2 cellular contexts compared by ENCODE assay signal in the genomic region with DNA sequence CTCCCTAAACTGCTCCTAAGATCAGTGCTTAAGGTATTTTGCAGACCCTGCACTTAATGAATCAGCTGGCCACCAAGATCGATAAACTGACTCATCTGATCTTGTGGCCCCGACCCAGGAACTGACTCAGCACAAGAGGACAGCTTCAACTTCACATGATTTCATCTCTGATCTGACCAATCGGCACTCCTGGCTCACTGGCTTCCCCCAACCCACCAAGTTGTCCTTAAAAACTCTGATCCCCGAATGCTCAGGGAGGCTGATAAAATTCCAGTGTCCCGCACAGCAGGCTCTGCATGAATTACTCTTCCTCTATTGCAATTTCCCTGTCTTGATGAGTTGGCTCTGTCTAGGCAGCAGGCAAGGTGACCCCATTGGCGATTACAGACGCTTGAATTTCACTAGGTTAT.
TF ChIP-seq lines count a peak whose summit lies in the region.

No MANE protein-coding gene starts in this region.

TF ChIP-seq in HCT116, 20 proteins besides CTCF, POLR2A, EP300 and RAD21:
- no peak for TF ChIP-seq SIN3A (IDR thresholded peaks at IDR 0.05; ENCODE audit: low read depth)
- no peak for TF ChIP-seq ELF1 (IDR thresholded peaks at IDR 0.05; ENCODE audit: borderline replicate concordance, low read depth)
- TF ChIP-seq, protein P1, sequence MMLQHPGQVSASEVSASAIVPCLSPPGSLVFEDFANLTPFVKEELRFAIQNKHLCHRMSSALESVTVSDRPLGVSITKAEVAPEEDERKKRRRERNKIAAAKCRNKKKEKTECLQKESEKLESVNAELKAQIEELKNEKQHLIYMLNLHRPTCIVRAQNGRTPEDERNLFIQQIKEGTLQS (IDR thresholded peaks at IDR 0.05) = no peak
- TF ChIP-seq SRF (IDR thresholded peaks at IDR 0.05; ENCODE audit: low read depth) = no peak
- TF ChIP-seq MAX (IDR thresholded peaks at IDR 0.05) = no peak
- peak; percentile 91 for TF ChIP-seq JUND (IDR thresholded peaks at IDR 0.05)
- TF ChIP-seq CBX3 (IDR thresholded peaks at IDR 0.05; ENCODE audit: low read depth) = no peak
- no peak for TF ChIP-seq TCF7L2 (IDR thresholded peaks at IDR 0.05; ENCODE audit: borderline replicate concordance, extremely low read depth, insufficient read depth, insufficient read length)
- TF ChIP-seq POLR2AphosphoS5 (IDR thresholded peaks at IDR 0.05; ENCODE audit: low read depth, low read length) = 0 out of 2 replicates have a peak, but pooled peaks have one; percentile 20
- no peak for TF ChIP-seq ZNF274 (IDR thresholded peaks at IDR 0.05; ENCODE audit: low read depth, low read length)
- TF ChIP-seq CEBPB (IDR thresholded peaks at IDR 0.05; ENCODE audit: low read depth) = no peak
- no peak for TF ChIP-seq ZFX (IDR thresholded peaks at IDR 0.05)
- no peak for TF ChIP-seq EZH2 (IDR thresholded peaks at IDR 0.05)
- TF ChIP-seq SP1 (IDR thresholded peaks at IDR 0.05; ENCODE audit: low read depth) = peak; percentile 52
- TF ChIP-seq FOSL1 (IDR thresholded peaks at IDR 0.05; ENCODE audit: low read depth) = peak; percentile 95
- no peak for TF ChIP-seq EZH2phosphoT487 (IDR thresholded peaks at IDR 0.05; ENCODE audit: borderline replicate concordance)
- no peak for TF ChIP-seq ZBTB33 (IDR thresholded peaks at IDR 0.05; ENCODE audit: extremely low read depth, insufficient replicate concordance, low read length)
- no peak for TF ChIP-seq EGR1 (IDR thresholded peaks at IDR 0.05; ENCODE audit: low read depth)
- TF ChIP-seq YY1 (IDR thresholded peaks at IDR 0.05; ENCODE audit: extremely low read depth, insufficient replicate concordance, low read depth, low read length) = no peak
- TF ChIP-seq REST (IDR thresholded peaks at IDR 0.05; ENCODE audit: low read depth) = no peak

TF ChIP-seq in H1, 55 proteins besides CTCF, POLR2A, EP300 and RAD21:
- TF ChIP-seq TAF7 (optimal IDR thresholded peaks at IDR 0.05; ENCODE audit: borderline replicate concordance, low read depth, low read length) = no peak
- TF ChIP-seq KDM4A (IDR thresholded peaks at IDR 0.05; ENCODE audit: low read depth, low read length, severe bottlenecking) = no peak
- TF ChIP-seq BACH1 (IDR thresholded peaks at IDR 0.05; ENCODE audit: low read length) = peak; percentile 93
